9 cellular contexts compared by ENCODE assay signal in genomic region chr1:26035203-26035958, GRCh38. TPM values are rescaled to one million over a fixed set of nuclear protein-coding genes. Genes with fewer than 3 reads are reported as not detected.
DNase-seq lines count a peak whose midpoint lies in the region; ATAC-seq, FAIRE-seq and TF ChIP-seq lines count a peak whose summit lies in the region.
"Had no signal": no experiment of that assay in that cellular context is flagged by ENCODE, and none has a peak within 500 bp of the region (broad histone marks: within the 10 kb centered on the region; RNA-seq: fewer than 3 reads in every experiment).

No MANE protein-coding gene starts in this region.

- no peaks in the 10 kb centered on the region for H3K27me3 ChIP-seq in CD8-positive, alpha-beta T cell (ENCODE audit: insufficient read depth, low read length)
- H3K27me3 ChIP-seq in endodermal cell (ENCODE audit: control insufficient read depth, insufficient read depth, low read length, poor library complexity, severe bottlenecking), result peaks cover 30% of the 10 kb centered on the region

- peak; percentile 84 for FAIRE-seq in HTR-8/SVneo (lab: Jason Lieb, UNC)

- H3K9me3 ChIP-seq in CD8-positive, alpha-beta T cell (ENCODE audit: low read length), result no peaks in the 10 kb centered on the region
- H3K9me3 ChIP-seq in endodermal cell (ENCODE audit: control insufficient read depth, low read length), result no peaks in the 10 kb centered on the region
- no peaks in the 10 kb centered on the region for H3K9me3 ChIP-seq in mesodermal cell (ENCODE audit: control insufficient read depth, low read length)

- intact Hi-C loops in CD8-positive, alpha-beta T cell (cut with DNase I, micrococcal nuclease), result loop anchor here (1.0 to 10.0 kb wide), 8 partner anchors 38 to 319 kb away; partner anchors contain the start of genes C1orf232 (in 1 of the 2), CEP85 (in 1 of the 2), CRYBG2 (in 1 of the 2) and PAFAH2 (in 1 of the 2)

- TF ChIP-seq CTCF in CD8-positive, alpha-beta T cell (IDR thresholded peaks at IDR 0.05), result no peak
- TF ChIP-seq CTCF in endodermal cell (conservative IDR thresholded peaks at IDR 0.05), result no peak

- CTCF ChIA-PET in CD8-positive, alpha-beta T cell (lab: Charles Lee), result interaction anchor here (0.6 to 4.1 kb wide), 16 partner anchors 9 to 147 kb away, joined by 3 to 15 read pairs (median 4); partner anchors contain the start of genes EXTL1 and PAFAH2

- H3K4me3 Mint-ChIP-seq in CD8-positive, alpha-beta T cell, result peak overlapping the region; percentile 97
- H3K4me3 Mint-ChIP-seq in endodermal cell, result peak overlapping the region; percentile 84

- 1 to 2% methylated on average over 9 to 60 of the region's 60 CpGs for WGBS in endodermal cell (ENCODE audit: insufficient coverage in 1 of 2, insufficient read length in 1 of 2), 2 experiments
- WGBS in mesodermal cell (ENCODE audit: insufficient coverage in 2 of 2), 2 experiments, result 0% methylated on average over 40 to 48 of the region's 60 CpGs

- H3K27ac Mint-ChIP-seq in CD8-positive, alpha-beta T cell, result peak overlapping the region; percentile 95
- peak overlapping the region; percentile 90 for H3K27ac Mint-ChIP-seq in endodermal cell

- peaks cover 8% of the 10 kb centered on the region for H3K4me1 Mint-ChIP-seq in CD8-positive, alpha-beta T cell (ENCODE audit: low read depth)
- peaks cover 9% of the 10 kb centered on the region for H3K4me1 Mint-ChIP-seq in endodermal cell

- ATAC-seq in CD8-positive, alpha-beta T cell, result peak; percentile 94
- ATAC-seq in GM21360 (IDR thresholded peaks at IDR 0.05; ENCODE audit: unreplicated experiment), result peak; percentile 85

- peaks cover 5% of the 10 kb centered on the region for H3K36me3 Mint-ChIP-seq in CD8-positive, alpha-beta T cell
- no peaks in the 10 kb centered on the region for H3K36me3 Mint-ChIP-seq in endodermal cell (ENCODE audit: low read depth)

- no peaks in the 10 kb centered on the region for H3K27me3 Mint-ChIP-seq in CD8-positive, alpha-beta T cell (ENCODE audit: low read depth)
- H3K27me3 Mint-ChIP-seq in endodermal cell (ENCODE audit: insufficient read depth), result peaks cover 49% of the 10 kb centered on the region

- H3K9ac ChIP-seq in endodermal cell (ENCODE audit: extremely low read depth, low read length, poor library complexity, severe bottlenecking), result peak overlapping the region; percentile 68

- no peaks in the 10 kb centered on the region for H3K36me3 ChIP-seq in CD8-positive, alpha-beta T cell (ENCODE audit: insufficient read depth, low read length)
- H3K36me3 ChIP-seq in endodermal cell (ENCODE audit: control insufficient read depth, insufficient read depth, low read length) (no peaks in the 10 kb centered on the region), mesodermal cell (ENCODE audit: control insufficient read depth, insufficient read depth, low read length) (no peaks in the 10 kb centered on the region)

- H3K9me3 Mint-ChIP-seq in CD8-positive, alpha-beta T cell, result no peaks in the 10 kb centered on the region
- H3K9me3 Mint-ChIP-seq in endodermal cell, result no peaks in the 10 kb centered on the region

- peak; percentile 80 to 95 (median 94) for DNase-seq in CD8-positive, alpha-beta T cell
- peak; percentile 94 for DNase-seq in HTR-8/SVneo (ENCODE audit: insufficient read length, low spot score)
- peak; percentile 85 for DNase-seq in NOMO-1 treated with dmso at 0.1 percent for 144 hours (lab: John Stamatoyannopoulos, UW; ENCODE audit: unreplicated experiment)
- DNase-seq in activated CD8-positive, alpha-beta memory T cell treated with anti-CD3 and anti-CD28 coated beads, Interleukin-2, amount 50 U/mL, for 24 hours (ENCODE audit: extremely low read depth), result peak; percentile 84
- peak; percentile 98 for DNase-seq in endodermal cell
- peak; percentile 84 for DNase-seq in stimulated activated CD8-positive, alpha-beta memory T cell treated with anti-CD3 and anti-CD28 coated beads, Interleukin-15, amount 100 ng/mL, for 1 hour (ENCODE audit: low read depth)

- peaks cover 11% of the 10 kb centered on the region for H3K4me1 ChIP-seq in CD8-positive, alpha-beta T cell (ENCODE audit: insufficient read depth, low read length)
- H3K4me1 ChIP-seq in endodermal cell (ENCODE audit: control insufficient read depth, insufficient read depth, low read length), result no peaks in the 10 kb centered on the region
- no peaks in the 10 kb centered on the region for H3K4me1 ChIP-seq in mesodermal cell (ENCODE audit: control insufficient read depth, insufficient read depth, low read length, poor library complexity, severe bottlenecking)

- POLR2A ChIA-PET in CD8-positive, alpha-beta T cell (lab: Charles Lee), result interaction anchor here (0.7 kb wide), 1 partner anchor 1112 kb away, joined by 3 read pairs; no protein-coding TSS in a partner anchor

- peak overlapping the region; percentile 85 for H3K4me3 ChIP-seq in CD8-positive, alpha-beta T cell (ENCODE audit: low read depth, low read length)
- H3K4me3 ChIP-seq in endodermal cell (ENCODE audit: low read length), result peak overlapping the region; percentile 91
- H3K4me3 ChIP-seq in mesodermal cell (ENCODE audit: extremely low read depth, insufficient read depth, low read length, poor library complexity, severe bottlenecking), result peak overlapping the region; percentile 80

- H3K27ac ChIP-seq in CD8-positive, alpha-beta T cell (ENCODE audit: low read depth, low read length), result peak overlapping the region; percentile 46
- H3K27ac ChIP-seq in endodermal cell (ENCODE audit: low read depth, low read length), result no peak overlapping the region
- no peak overlapping the region for H3K27ac ChIP-seq in mesodermal cell (ENCODE audit: low read depth, low read length, severe bottlenecking)

RNA-seq across cellular contexts. Expression of gene SLC30A2, which starts 10.5 kb away (rescaled TPM):
- total RNA-seq in CD8-positive, alpha-beta T cell, result not detected
- total RNA-seq in endodermal cell, result not detected
- not detected for polyA plus RNA-seq in endodermal cell (2013, experiment 1 of 2)
- not detected for polyA plus RNA-seq in endodermal cell (2013, experiment 2 of 2)
- not detected for polyA plus RNA-seq in mesodermal cell (2013, experiment 1 of 2)
- not detected for polyA plus RNA-seq in mesodermal cell (2013, experiment 2 of 2)

RNA-seq across cellular contexts. Expression of gene EXTL1, which starts 13.8 kb away (rescaled TPM):
- total RNA-seq in CD8-positive, alpha-beta T cell, result under 1 TPM; 0.08 to 0.11 TPM
- 1 to 10 TPM; 3.3 to 3.7 TPM for total RNA-seq in endodermal cell
- 2.5 TPM for polyA plus RNA-seq in endodermal cell (2013, experiment 1 of 2)
- polyA plus RNA-seq in endodermal cell (2013, experiment 2 of 2), result 2.1 TPM
- 2.4 TPM for polyA plus RNA-seq in mesodermal cell (2013, experiment 1 of 2)
- polyA plus RNA-seq in mesodermal cell (2013, experiment 2 of 2), result 1.5 TPM
- total RNA-seq: subcutaneous adipose tissue had no signal

RNA-seq across cellular contexts. Expression of gene TRIM63, which starts 32.0 kb away (rescaled TPM):
- total RNA-seq in CD8-positive, alpha-beta T cell, result not detected
- not detected for total RNA-seq in endodermal cell
- polyA plus RNA-seq in endodermal cell (2013, experiment 1 of 2), result not detected
- polyA plus RNA-seq in endodermal cell (2013, experiment 2 of 2), result not detected
- 0.37 TPM for polyA plus RNA-seq in mesodermal cell (2013, experiment 1 of 2)
- 0.40 TPM for polyA plus RNA-seq in mesodermal cell (2013, experiment 2 of 2)

RNA-seq across cellular contexts. Expression of gene PAFAH2, which starts 37.5 kb away (rescaled TPM):
- total RNA-seq in CD8-positive, alpha-beta T cell, result 10 to 100 TPM in 1 of 2 experiments, 1 to 10 TPM in 1; 9.1 to 11.8 TPM
- total RNA-seq in endodermal cell, result 10 to 100 TPM; 11.6 to 13.3 TPM
- 10.9 TPM for polyA plus RNA-seq in endodermal cell (2013, experiment 1 of 2)
- 8.7 TPM for polyA plus RNA-seq in endodermal cell (2013, experiment 2 of 2)
- polyA plus RNA-seq in mesodermal cell (2013, experiment 1 of 2), result 9.1 TPM
- 13.7 TPM for polyA plus RNA-seq in mesodermal cell (2013, experiment 2 of 2)
